20 cellular contexts compared by ENCODE assay signal in genomic region chrX:102968216-102968615, GRCh38. TPM values are rescaled to one million over a fixed set of nuclear protein-coding genes. Genes with fewer than 3 reads are reported as not detected.
A peak's percentile ranks its signal among the peaks of the same experiment; 100 is the strongest.
DNase-seq lines count a peak whose midpoint lies in the region; ATAC-seq, FAIRE-seq and TF ChIP-seq lines count a peak whose summit lies in the region.
"Had no signal": no experiment of that assay in that cellular context is flagged by ENCODE, and none has a peak within 500 bp of the region (broad histone marks: within the 10 kb centered on the region; RNA-seq: fewer than 3 reads in every experiment).

No MANE protein-coding gene starts in this region.

- H3K4me1 ChIP-seq in osteoblast (ENCODE audit: insufficient read depth, low read length) (no peaks in the 10 kb centered on the region), pancreas (peaks cover 3 to 7% (median 4%) of the 10 kb centered on the region in 3 donors)
- H3K4me1 ChIP-seq: HAP-1 had no signal

- H3K27ac Mint-ChIP-seq in activated T-helper 1 cell treated with anti-CD3 and anti-CD28 coated beads, Interleukin-12 subunit alpha, Interleukin-12 subunit beta, Interleukin-2, Interleukin-4 antibody, amounts not matched to agents 30 ng/mL and 10 ng/mL and 1 ng/mL, durations not matched to agents 14 hours and 24 hours and 36 hours, result no peak overlapping the region
- H3K27ac Mint-ChIP-seq: CD4-positive, alpha-beta memory T cell had no signal

- H2AFZ ChIP-seq in osteoblast (ENCODE audit: low read length), result no peak overlapping the region

- no peak for TF ChIP-seq CTCF in osteoblast (IDR thresholded peaks at IDR 0.05; ENCODE audit: extremely low read depth, low read depth, low read length)
- TF ChIP-seq CTCF in pancreas (IDR thresholded peaks at IDR 0.05), result no peak

- no peaks in the 10 kb centered on the region for H4K20me1 ChIP-seq in osteoblast (ENCODE audit: insufficient read depth, low read length)

- peaks cover 8% of the 10 kb centered on the region for H3K9me3 Mint-ChIP-seq in activated T-helper 1 cell treated with anti-CD3 and anti-CD28 coated beads, Interleukin-12 subunit alpha, Interleukin-12 subunit beta, Interleukin-2, Interleukin-4 antibody, amounts not matched to agents 30 ng/mL and 10 ng/mL and 1 ng/mL, durations not matched to agents 14 hours and 24 hours and 36 hours

- no peak for ATAC-seq in pancreas
- no peak for ATAC-seq in sciatic nerve

- intact Hi-C loops in activated T-helper 1 cell treated with anti-CD3 and anti-CD28 coated beads, Interleukin-12 subunit alpha, Interleukin-12 subunit beta, Interleukin-2, Interleukin-4 antibody, amounts not matched to agents 30 ng/mL and 10 ng/mL and 1 ng/mL, durations not matched to agents 14 hours and 24 hours and 36 hours (cut with micrococcal nuclease), result no loop called here
- intact Hi-C loops in pancreas (cut with DNase I) (no loop called here), sciatic nerve (cut with DNase I) (no loop called here)

- H3K4me3 ChIP-seq in osteoblast (ENCODE audit: insufficient read depth, low read length) (no peak overlapping the region), pancreas (no peak overlapping the region)
- H3K4me3 ChIP-seq: HAP-1 had no signal

- H3K27ac ChIP-seq in osteoblast (ENCODE audit: low read depth, low read length), result peak overlapping the region; percentile 50
- H3K27ac ChIP-seq in pancreas, result no peak overlapping the region

- H3K36me3 Mint-ChIP-seq in activated T-helper 1 cell treated with anti-CD3 and anti-CD28 coated beads, Interleukin-12 subunit alpha, Interleukin-12 subunit beta, Interleukin-2, Interleukin-4 antibody, amounts not matched to agents 30 ng/mL and 10 ng/mL and 1 ng/mL, durations not matched to agents 14 hours and 24 hours and 36 hours (ENCODE audit: low read depth), result no peaks in the 10 kb centered on the region

- H3K27me3 ChIP-seq in osteoblast (ENCODE audit: insufficient read depth, low read length), result peaks cover 2% of the 10 kb centered on the region
- peaks cover 0 to 3% (median 0%) of the 10 kb centered on the region in 4 donors for H3K27me3 ChIP-seq in pancreas

- H3K36me3 ChIP-seq in osteoblast (ENCODE audit: insufficient read depth, low read length), result no peaks in the 10 kb centered on the region
- H3K36me3 ChIP-seq in pancreas, result no peaks in the 10 kb centered on the region
- H3K36me3 ChIP-seq: HAP-1 had no signal

- WGBS in pancreas, 2 donors, result 72 to 97% methylated on average over 2 of the region's 2 CpGs

- no peaks in the 10 kb centered on the region for H3K27me3 Mint-ChIP-seq in activated T-helper 1 cell treated with anti-CD3 and anti-CD28 coated beads, Interleukin-12 subunit alpha, Interleukin-12 subunit beta, Interleukin-2, Interleukin-4 antibody, amounts not matched to agents 30 ng/mL and 10 ng/mL and 1 ng/mL, durations not matched to agents 14 hours and 24 hours and 36 hours (ENCODE audit: insufficient read depth)
- H3K27me3 Mint-ChIP-seq: CD4-positive, alpha-beta memory T cell had no signal

- DNase-seq in ELF-1 (ENCODE audit: low read depth, low spot score) (peak; percentile 32), M059J (ENCODE audit: low read depth) (peak; percentile 88), RPMI7951 (ENCODE audit: low read depth) (peak; percentile 85), osteoblast (ENCODE audit: insufficient read length, low spot score, missing footprints) (peak; percentile 53), HUDEP-2 (lab: John Stamatoyannopoulos, UW; ENCODE audit: unreplicated experiment in 76 of 76) (no peak), pancreas (no peak), sciatic nerve (ENCODE audit: low spot score) (no peak)
- no peak for DNase-seq in activated T-helper 1 cell treated with anti-CD3 and anti-CD28 coated beads, Interleukin-12 subunit alpha, Interleukin-12 subunit beta, Interleukin-2, Interleukin-4 antibody, amounts not matched to agents 30 ng/mL and 10 ng/mL and 1 ng/mL, durations not matched to agents 14 hours and 24 hours and 36 hours (ENCODE audit: low spot score)
- DNase-seq: C1 segment of cervical spinal cord; Calu3; CD4-positive, alpha-beta memory T cell; COR-L47; DMS53; DMS79 treated with DMSO at 0.1 percent for 48 hours; GOT3 had no signal

- H3K79me2 ChIP-seq in osteoblast (ENCODE audit: insufficient read depth, low read length), result no peaks in the 10 kb centered on the region

- no peak for FAIRE-seq in pancreas (lab: Jason Lieb, UNC)
- FAIRE-seq: G401.6, GM12892, H54 had no signal

- no peaks in the 10 kb centered on the region for H3K4me1 Mint-ChIP-seq in activated T-helper 1 cell treated with anti-CD3 and anti-CD28 coated beads, Interleukin-12 subunit alpha, Interleukin-12 subunit beta, Interleukin-2, Interleukin-4 antibody, amounts not matched to agents 30 ng/mL and 10 ng/mL and 1 ng/mL, durations not matched to agents 14 hours and 24 hours and 36 hours (ENCODE audit: low read depth)
- H3K4me1 Mint-ChIP-seq: CD4-positive, alpha-beta memory T cell had no signal

- H3K4me2 ChIP-seq in osteoblast (ENCODE audit: insufficient read depth, low read length), result no peak overlapping the region

- H3K4me3 Mint-ChIP-seq in activated T-helper 1 cell treated with anti-CD3 and anti-CD28 coated beads, Interleukin-12 subunit alpha, Interleukin-12 subunit beta, Interleukin-2, Interleukin-4 antibody, amounts not matched to agents 30 ng/mL and 10 ng/mL and 1 ng/mL, durations not matched to agents 14 hours and 24 hours and 36 hours, result no peak overlapping the region
- H3K4me3 Mint-ChIP-seq: CD4-positive, alpha-beta memory T cell had no signal

- peaks cover 8% of the 10 kb centered on the region for H3K9me3 ChIP-seq in osteoblast (ENCODE audit: low read depth, low read length)
- no peaks in the 10 kb centered on the region for H3K9me3 ChIP-seq in pancreas

RNA-seq across cellular contexts. Expression of gene RAB40AL, which starts 31.1 kb away (rescaled TPM):
- total RNA-seq in M059J (2014; rRNA removed; shearing (Covaris generic)), result 0.25 TPM in 1 of 2 replicates, not detected in the other
- total RNA-seq in RPMI7951 (2014; rRNA removed; shearing (Covaris generic)), result 0.49 TPM in 1 of 2 replicates, not detected in the other
- 0.72 and 0.88 TPM in 2 replicates for total RNA-seq in osteoblast
- total RNA-seq in activated T-helper 1 cell treated with anti-CD3 and anti-CD28 coated beads, Interleukin-12 subunit alpha, Interleukin-12 subunit beta, Interleukin-2, Interleukin-4 antibody, amounts not matched to agents 30 ng/mL and 10 ng/mL and 1 ng/mL, durations not matched to agents 14 hours and 24 hours and 36 hours, result 0.41 and 0.44 TPM in 2 replicates
- under 1 TPM in 5 of 6 donors, not detected in 1; 0.40 to 0.98 (median 0.65) TPM for total RNA-seq in pancreas
- under 1 TPM; 0.21 to 0.68 TPM for polyA plus RNA-seq in pancreas
- 1.6 TPM for total RNA-seq in sciatic nerve
- total RNA-seq: A172 had no signal
- polyA plus RNA-seq: CD4-positive, alpha-beta memory T cell had no signal

Comparison
In these comparisons a context has a peak if more than half of its experiments do, and no peak if none do; other contexts are left out.
1. DNase-seq: peak in ELF-1 (single experiment), M059J (single experiment), RPMI7951 (single experiment) and osteoblast (single experiment); none in activated T-helper 1 cell treated with anti-CD3 and anti-CD28 coated beads, Interleukin-12 subunit alpha, Interleukin-12 subunit beta, Interleukin-2, Interleukin-4 antibody, amounts not matched to agents 30 ng/mL and 10 ng/mL and 1 ng/mL, durations not matched to agents 14 hours and 24 hours and 36 hours (single experiment), HUDEP-2 (0 of 76), pancreas (0 of 6) and sciatic nerve (single experiment).